24 cellular contexts compared by ENCODE assay signal in genomic region chr16:57745768-57746167, GRCh38. TPM values are rescaled to one million over a fixed set of nuclear protein-coding genes. Genes with fewer than 3 reads are reported as not detected.
"Had no signal": no experiment of that assay in that cellular context is flagged by ENCODE, and none has a peak within 500 bp of the region (broad histone marks: within the 10 kb centered on the region; RNA-seq: fewer than 3 reads in every experiment).

No MANE protein-coding gene starts in this region.

- H3K27ac ChIP-seq: epithelial cell of prostate, esophagus muscularis mucosa, gastrocnemius medialis, left ventricle myocardium inferior, lower lobe of right lung, neural progenitor cell, pancreas, suprapubic skin, thyroid gland had no signal

- H3K4me3 Mint-ChIP-seq: immature natural killer cell; memory B cell; natural killer cell treated with Interleukin-12 subunit alpha and Interleukin-12 subunit beta and Interleukin-15 and Interleukin-18, amount 100 ng/mL, for 72 hours; type B pancreatic cell had no signal

- H3K36me3 Mint-ChIP-seq: natural killer cell treated with Interleukin-12 subunit alpha and Interleukin-12 subunit beta and Interleukin-15 and Interleukin-18, amount 100 ng/mL, for 72 hours had no signal

- H3K27ac Mint-ChIP-seq: memory B cell; natural killer cell treated with Interleukin-12 subunit alpha and Interleukin-12 subunit beta and Interleukin-15 and Interleukin-18, amount 100 ng/mL, for 72 hours; neural progenitor cell; progenitor cell of endocrine pancreas; type B pancreatic cell had no signal

- ATAC-seq: gastrocnemius medialis; lower lobe of right lung; natural killer cell treated with Interleukin-12 subunit alpha and Interleukin-12 subunit beta and Interleukin-15 and Interleukin-18, amount 100 ng/mL, for 72 hours; pancreas; right cardiac atrium; stimulated activated naive CD8-positive, alpha-beta T cell treated with anti-CD3 and anti-CD28 coated beads, Interleukin-15, Interleukin-2, amounts not matched to agents 100 U/mL and 50 U/mL, for 24 hours had no signal

- H3K27me3 Mint-ChIP-seq: memory B cell; natural killer cell treated with Interleukin-12 subunit alpha and Interleukin-12 subunit beta and Interleukin-15 and Interleukin-18, amount 100 ng/mL, for 72 hours; progenitor cell of endocrine pancreas; type B pancreatic cell had no signal

- H3K36me3 ChIP-seq: gastrocnemius medialis, neural progenitor cell had no signal

- H3K4me2 ChIP-seq: neural progenitor cell had no signal

- DNase-seq: cortex of kidney; effector CD8-positive, alpha-beta T cell; gastrocnemius medialis; immature natural killer cell; left ventricle myocardium inferior; midbrain; nucleus accumbens; right cardiac atrium; small intestine; stimulated activated CD4-positive, alpha-beta T cell treated with anti-CD3 and anti-CD28 coated beads, Interleukin-12 subunit alpha, Interleukin-12 subunit beta, amount 100 ng/mL, for 4 hours; stimulated activated naive CD8-positive, alpha-beta T cell treated with anti-CD3 and anti-CD28 coated beads, Interleukin-15, Interleukin-2, amounts not matched to agents 100 U/mL and 50 U/mL, for 24 hours; thyroid gland had no signal

- H3K4me1 Mint-ChIP-seq: memory B cell had no signal

- H3K27me3 ChIP-seq: dorsolateral prefrontal cortex, esophagus muscularis mucosa, gastrocnemius medialis, neural progenitor cell, pancreas, suprapubic skin, thyroid gland had no signal

- H3K4me1 ChIP-seq: gastrocnemius medialis, lower lobe of right lung, pancreas, thyroid gland had no signal

- H3K9me3 Mint-ChIP-seq: immature natural killer cell; memory B cell; natural killer cell treated with Interleukin-12 subunit alpha and Interleukin-12 subunit beta and Interleukin-15 and Interleukin-18, amount 100 ng/mL, for 72 hours; neural progenitor cell; type B pancreatic cell had no signal

- H3K4me3 ChIP-seq: dorsolateral prefrontal cortex, esophagus muscularis mucosa, gastrocnemius medialis, left ventricle myocardium inferior, lower lobe of right lung, neural progenitor cell, pancreas, suprapubic skin, thyroid gland had no signal

- H3K9ac ChIP-seq: neural progenitor cell had no signal

RNA-seq across cellular contexts. Expression of gene DRC7, which starts 51.2 kb away (rescaled TPM):
- polyA plus RNA-seq: immature natural killer cell, keratinocyte, right cardiac atrium, small intestine had no signal
